14 cellular contexts compared by ENCODE assay signal in the genomic region with DNA sequence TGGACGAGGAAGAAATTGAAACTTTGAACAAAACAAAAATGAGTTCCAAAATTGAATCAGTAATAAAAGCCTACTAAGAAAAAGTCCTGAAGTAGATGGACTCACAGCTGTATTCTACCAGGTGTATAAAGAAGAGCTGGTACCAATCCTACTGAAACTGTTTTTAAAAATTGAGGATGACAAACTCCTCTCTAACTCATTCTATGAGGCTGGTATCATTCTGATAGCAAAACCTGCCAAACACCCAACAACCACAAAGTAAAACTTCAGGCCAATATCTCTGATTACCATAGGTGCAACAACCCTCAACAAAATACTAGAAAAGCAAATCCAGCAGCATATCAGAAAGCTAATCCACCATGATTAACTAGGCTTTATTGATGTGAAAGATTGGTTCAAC. TPM values are rescaled to one million over a fixed set of nuclear protein-coding genes. Genes with fewer than 3 reads are reported as not detected.
DNase-seq lines count a peak whose midpoint lies in the region; ATAC-seq and TF ChIP-seq lines count a peak whose summit lies in the region.
"Had no signal": no experiment of that assay in that cellular context is flagged by ENCODE, and none has a peak within 500 bp of the region (broad histone marks: within the 10 kb centered on the region; RNA-seq: fewer than 3 reads in every experiment).

No MANE protein-coding gene starts in this region.

- CTCF ChIA-PET in CD4-positive, alpha-beta memory T cell (lab: Charles Lee; ENCODE audit: partially characterized antibody), result interaction anchor here (1.0 to 1.9 kb wide), 4 partner anchors 8 to 84 kb away, joined by 3 to 13 read pairs (median 4); no protein-coding TSS in a partner anchor

- intact Hi-C loops in CD4-positive, alpha-beta memory T cell (cut with micrococcal nuclease), result loop anchor here (5.0 to 10.0 kb wide), 4 partner anchors 34 to 933 kb away; a partner anchor contains a TSS
- intact Hi-C loops in upper lobe of right lung (cut with DNase I), result no loop called here

- POLR2A ChIA-PET in CD4-positive, alpha-beta memory T cell (lab: Charles Lee; ENCODE audit: partially characterized antibody), result interaction anchor here (1.0 to 4.5 kb wide), 4 partner anchors 9 to 34 kb away, joined by 3 to 23 read pairs (median 8); a partner anchor contains a TSS

- no peak for TF ChIP-seq CTCF in upper lobe of right lung (IDR thresholded peaks at IDR 0.05)
- TF ChIP-seq CTCF in GM10266 (IDR thresholded peaks at IDR 0.05; ENCODE audit: control insufficient read depth, insufficient read depth, low read depth, missing control alignments), result no peak

- H3K27ac ChIP-seq in CD4-positive, alpha-beta memory T cell (ENCODE audit: low read depth, low read length), result no peak overlapping the region
- no peak overlapping the region for H3K27ac ChIP-seq in upper lobe of right lung
- H3K27ac ChIP-seq: GM23248 had no signal

- peaks cover 10% of the 10 kb centered on the region in 2 donors for H3K9me3 Mint-ChIP-seq in activated T-cell treated with anti-CD3 and anti-CD28 coated beads, Interleukin-2, amount 50 U/mL, for 72 hours
- peaks cover 0 to 30% (median 16%) of the 10 kb centered on the region in 8 donors for H3K9me3 Mint-ChIP-seq in CD4-positive, alpha-beta memory T cell
- H3K9me3 Mint-ChIP-seq in stimulated activated effector memory CD8-positive, alpha-beta T cell treated with anti-CD3 and anti-CD28 coated beads, Interleukin-12 subunit alpha, Interleukin-12 subunit beta, amount 100 ng/mL, for 72 hours, result peaks cover 8% of the 10 kb centered on the region

- no peak for DNase-seq in activated T-cell treated with anti-CD3 and anti-CD28 coated beads, Interleukin-2, amount 50 U/mL, for 72 hours
- no peak for DNase-seq in activated T-cell treated with anti-CD3 and anti-CD28 coated beads, Interleukin-2, amount 50 U/mL, for 1 hour
- DNase-seq in CD4-positive, alpha-beta memory T cell, result no peak
- DNase-seq in T-helper 17 cell, result no peak
- no peak for DNase-seq in stimulated activated effector memory CD8-positive, alpha-beta T cell treated with anti-CD3 and anti-CD28 coated beads, Interleukin-12 subunit alpha, Interleukin-12 subunit beta, amount 100 ng/mL, for 72 hours (ENCODE audit: low spot score in 2 of 2)
- DNase-seq in upper lobe of right lung, result no peak
- DNase-seq in GM10266 (ENCODE audit: extremely low spot score), result no peak
- DNase-seq: C1 segment of cervical spinal cord, Calu3, DMS79, GM23248 had no signal

- ATAC-seq in activated T-cell treated with anti-CD3 and anti-CD28 coated beads, Interleukin-2, amount 50 U/mL, for 72 hours (replicated peaks in 1 of 2), result peak in 1 of 2 donors; percentile 54
- ATAC-seq in T-helper 17 cell (no peak), upper lobe of right lung (no peak)
- peak; percentile 49 for ATAC-seq in stimulated activated effector memory CD8-positive, alpha-beta T cell treated with anti-CD3 and anti-CD28 coated beads, Interleukin-12 subunit alpha, Interleukin-12 subunit beta, amount 100 ng/mL, for 72 hours
- ATAC-seq: HCT116, HepG2 had no signal

- H3K27me3 Mint-ChIP-seq in activated T-cell treated with anti-CD3 and anti-CD28 coated beads, Interleukin-2, amount 50 U/mL, for 72 hours (ENCODE audit: low read depth), result no peaks in the 10 kb centered on the region
- no peaks in the 10 kb centered on the region for H3K27me3 Mint-ChIP-seq in CD4-positive, alpha-beta memory T cell
- no peaks in the 10 kb centered on the region for H3K27me3 Mint-ChIP-seq in T-helper 17 cell

- no peak overlapping the region for H3K4me3 ChIP-seq in CD4-positive, alpha-beta memory T cell (ENCODE audit: low read length in 2 of 2)
- no peak overlapping the region for H3K4me3 ChIP-seq in upper lobe of right lung
- H3K4me3 ChIP-seq: GM23248 had no signal

- peaks cover 28% of the 10 kb centered on the region for H3K4me1 ChIP-seq in CD4-positive, alpha-beta memory T cell (ENCODE audit: insufficient read depth, low read length)
- no peaks in the 10 kb centered on the region for H3K4me1 ChIP-seq in upper lobe of right lung

- H3K36me3 Mint-ChIP-seq in activated T-cell treated with anti-CD3 and anti-CD28 coated beads, Interleukin-2, amount 50 U/mL, for 72 hours (ENCODE audit: insufficient read depth in 2 of 2), result peaks cover 9 to 12% of the 10 kb centered on the region in 2 donors
- peaks cover 11 to 12% of the 10 kb centered on the region in 2 donors for H3K36me3 Mint-ChIP-seq in CD4-positive, alpha-beta memory T cell
- peaks cover 5% of the 10 kb centered on the region for H3K36me3 Mint-ChIP-seq in T-helper 17 cell (ENCODE audit: low read depth)
- no peaks in the 10 kb centered on the region for H3K36me3 Mint-ChIP-seq in stimulated activated effector memory CD8-positive, alpha-beta T cell treated with anti-CD3 and anti-CD28 coated beads, Interleukin-12 subunit alpha, Interleukin-12 subunit beta, amount 100 ng/mL, for 72 hours

- peaks cover 14% of the 10 kb centered on the region for H3K4me1 Mint-ChIP-seq in activated T-cell treated with anti-CD3 and anti-CD28 coated beads, Interleukin-2, amount 50 U/mL, for 72 hours (ENCODE audit: low read depth)
- peaks cover 24 to 32% (median 30%) of the 10 kb centered on the region in 4 donors for H3K4me1 Mint-ChIP-seq in CD4-positive, alpha-beta memory T cell
- H3K4me1 Mint-ChIP-seq in T-helper 17 cell, result peaks cover 17% of the 10 kb centered on the region
- H3K4me1 Mint-ChIP-seq in stimulated activated effector memory CD8-positive, alpha-beta T cell treated with anti-CD3 and anti-CD28 coated beads, Interleukin-12 subunit alpha, Interleukin-12 subunit beta, amount 100 ng/mL, for 72 hours, result peaks cover 16% of the 10 kb centered on the region
- H3K4me1 Mint-ChIP-seq: B cell had no signal

- no peaks in the 10 kb centered on the region for H3K36me3 ChIP-seq in CD4-positive, alpha-beta memory T cell (ENCODE audit: insufficient read depth, low read length)
- no peaks in the 10 kb centered on the region for H3K36me3 ChIP-seq in upper lobe of right lung

- peak overlapping the region; percentile 31 for H3K27ac Mint-ChIP-seq in activated T-cell treated with anti-CD3 and anti-CD28 coated beads, Interleukin-2, amount 50 U/mL, for 72 hours
- H3K27ac Mint-ChIP-seq in CD4-positive, alpha-beta memory T cell, result peak overlapping the region; percentile 21 to 91 (median 80)
- H3K27ac Mint-ChIP-seq in T-helper 17 cell, result peak overlapping the region; percentile 77
- H3K27ac Mint-ChIP-seq in stimulated activated effector memory CD8-positive, alpha-beta T cell treated with anti-CD3 and anti-CD28 coated beads, Interleukin-12 subunit alpha, Interleukin-12 subunit beta, amount 100 ng/mL, for 72 hours, result no peak overlapping the region
- H3K27ac Mint-ChIP-seq: B cell had no signal

- no peaks in the 10 kb centered on the region for H3K27me3 ChIP-seq in CD4-positive, alpha-beta memory T cell (ENCODE audit: insufficient read depth, low read length)
- H3K27me3 ChIP-seq in upper lobe of right lung, result no peaks in the 10 kb centered on the region

- H3K9me3 ChIP-seq in CD4-positive, alpha-beta memory T cell (ENCODE audit: control insufficient read depth in 1 of 2, low read length in 2 of 2), result no peaks in the 10 kb centered on the region
- H3K9me3 ChIP-seq in T-helper 17 cell (ENCODE audit: control insufficient read depth, low read length, poor library complexity, severe bottlenecking) (peaks cover 6% of the 10 kb centered on the region), upper lobe of right lung (no peaks in the 10 kb centered on the region)

- H3K4me3 Mint-ChIP-seq in activated T-cell treated with anti-CD3 and anti-CD28 coated beads, Interleukin-2, amount 50 U/mL, for 72 hours, result no peak overlapping the region
- peak overlapping the region in 5 of 8 donors; percentile 37 to 77 (median 69) for H3K4me3 Mint-ChIP-seq in CD4-positive, alpha-beta memory T cell
- H3K4me3 Mint-ChIP-seq in T-helper 17 cell, result peak overlapping the region; percentile 16
- no peak overlapping the region for H3K4me3 Mint-ChIP-seq in stimulated activated effector memory CD8-positive, alpha-beta T cell treated with anti-CD3 and anti-CD28 coated beads, Interleukin-12 subunit alpha, Interleukin-12 subunit beta, amount 100 ng/mL, for 72 hours
- H3K4me3 Mint-ChIP-seq: B cell had no signal

RNA-seq across cellular contexts. Expression of a gene that starts 33.9 kb away (rescaled TPM):
- 1,000 to 10,000 TPM; 1,381 to 1,488 TPM for total RNA-seq in activated T-cell treated with anti-CD3 and anti-CD28 coated beads, Interleukin-2, amount 50 U/mL, for 72 hours
- 1,000 to 10,000 TPM; 1,100 to 1,180 TPM for total RNA-seq in CD4-positive, alpha-beta memory T cell
- 1,000 to 10,000 TPM; 2,006 to 2,555 TPM for polyA plus RNA-seq in CD4-positive, alpha-beta memory T cell
- total RNA-seq in T-helper 17 cell, result 100 to 1,000 TPM; 767 to 787 TPM
- 410 TPM for total RNA-seq in upper lobe of right lung
- total RNA-seq: HepG2 had no signal

Comparison
In these comparisons a context has a peak if more than half of its experiments do, and no peak if none do; other contexts are left out.
1. H3K4me3 Mint-ChIP-seq: peak in CD4-positive, alpha-beta memory T cell (5 of 8) and T-helper 17 cell (single experiment); none in activated T-cell treated with anti-CD3 and anti-CD28 coated beads, Interleukin-2, amount 50 U/mL, for 72 hours (0 of 2) and stimulated activated effector memory CD8-positive, alpha-beta T cell treated with anti-CD3 and anti-CD28 coated beads, Interleukin-12 subunit alpha, Interleukin-12 subunit beta, amount 100 ng/mL, for 72 hours (single experiment).